ENCODE assay signal across 18 cellular contexts in the genomic region with DNA sequence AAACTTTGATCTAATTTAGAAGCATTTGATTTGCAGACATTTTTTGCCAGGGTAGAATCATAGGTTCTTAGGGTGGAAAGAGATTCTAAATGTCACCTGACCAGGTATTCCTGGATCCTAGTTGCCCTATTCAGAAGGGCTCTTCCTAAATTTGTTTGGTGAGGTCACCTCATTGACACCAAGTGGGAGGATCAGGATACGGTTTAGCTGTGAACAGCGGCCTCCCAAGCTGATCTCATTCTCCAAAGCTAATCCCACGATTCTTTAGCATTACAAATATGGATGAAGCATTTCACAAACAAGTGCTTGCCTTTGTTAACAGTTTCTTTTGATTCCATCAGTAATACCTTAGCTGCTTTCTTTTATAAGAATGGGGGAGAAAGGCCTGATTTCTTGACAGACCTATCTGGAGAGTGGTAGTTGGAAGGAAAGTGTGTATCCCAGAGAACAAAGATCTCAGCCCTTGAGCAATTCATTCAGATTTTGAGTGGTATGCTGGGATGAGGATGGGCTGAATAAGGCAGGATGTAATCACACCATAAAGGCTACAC. TPM values are rescaled to one million over a fixed set of nuclear protein-coding genes. Genes with fewer than 3 reads are reported as not detected.
DNase-seq lines count a peak whose midpoint lies in the region; ATAC-seq and TF ChIP-seq lines count a peak whose summit lies in the region.
"Had no signal": no experiment of that assay in that cellular context is flagged by ENCODE, and none has a peak within 500 bp of the region (broad histone marks: within the 10 kb centered on the region; RNA-seq: fewer than 3 reads in every experiment).

No MANE protein-coding gene starts in this region.

- DNase-seq in GM23338 (ENCODE audit: low spot score): peak; percentile 24
- DNase-seq in endodermal cell: no peak
- DNase-seq in neural progenitor cell (ENCODE audit: low spot score): peak; percentile 18
- DNase-seq in stimulated activated CD4-positive, alpha-beta T cell treated with anti-CD3 and anti-CD28 coated beads, Interleukin-15, amount 100 ng/mL, for 24 hours: no peak
- DNase-seq in WERI-Rb-1: no peak
- no peak for DNase-seq in NCI-H1694 (lab: John Stamatoyannopoulos, UW)
- DNase-seq: Calu3, HCEC 1CT, KBM-7, MG63, NCI-H1105 treated with DMSO at 0.1 percent for 48 hours, NCI-H146, NCI-H2029, NCI-H2227 treated with DMSO at 0.1 percent for 48 hours, NCI-H526 treated with DMSO at 0.1 percent for 48 hours, SHP77 had no signal

- no peak overlapping the region for H2AFZ ChIP-seq in GM23338
- no peak overlapping the region for H2AFZ ChIP-seq in neural progenitor cell (replicated peaks)

- H3K79me2 ChIP-seq in GM23338 (replicated peaks; ENCODE audit: insufficient read depth): no peaks in the 10 kb centered on the region
- H3K79me2 ChIP-seq in neural progenitor cell (ENCODE audit: low read depth): no peaks in the 10 kb centered on the region

- H3K27me3 ChIP-seq in GM23338 (ENCODE audit: insufficient read depth) (no peaks in the 10 kb centered on the region), HUES48 (ENCODE audit: control insufficient read depth, insufficient read depth, low read length) (no peaks in the 10 kb centered on the region), endodermal cell (ENCODE audit: control insufficient read depth, insufficient read depth, low read length, poor library complexity, severe bottlenecking) (no peaks in the 10 kb centered on the region), neural progenitor cell (no peaks in the 10 kb centered on the region), WERI-Rb-1 (ENCODE audit: insufficient read depth, low read depth, severe bottlenecking) (no peaks in the 10 kb centered on the region)
- H3K27me3 ChIP-seq: MG63 had no signal

- H3K9me2 ChIP-seq in GM23338 (ENCODE audit: insufficient read depth): no peaks in the 10 kb centered on the region

- TF ChIP-seq CTCF in GM23338 (conservative IDR thresholded peaks at IDR 0.05; ENCODE audit: low read depth in 2 of 2): no peak
- no peak for TF ChIP-seq CTCF in endodermal cell (conservative IDR thresholded peaks at IDR 0.05)
- TF ChIP-seq CTCF in neural progenitor cell (IDR thresholded peaks at IDR 0.05): no peak
- TF ChIP-seq CTCF in WERI-Rb-1 (IDR thresholded peaks at IDR 0.05; ENCODE audit: low read depth, low read length): no peak

- no peak overlapping the region for H3K27ac Mint-ChIP-seq in GM23338
- peak overlapping the region; percentile 7 for H3K27ac Mint-ChIP-seq in endodermal cell
- no peak overlapping the region for H3K27ac Mint-ChIP-seq in neural progenitor cell

- H3K4me3 Mint-ChIP-seq in GM23338 (no peak overlapping the region), endodermal cell (no peak overlapping the region), neural progenitor cell (no peak overlapping the region)

- no peaks in the 10 kb centered on the region for H3F3A ChIP-seq in GM23338 (replicated peaks; ENCODE audit: low read depth)
- peaks cover 4% of the 10 kb centered on the region for H3F3A ChIP-seq in neural progenitor cell (ENCODE audit: low read depth)

- no peaks in the 10 kb centered on the region for H3K9me3 Mint-ChIP-seq in GM23338
- no peaks in the 10 kb centered on the region for H3K9me3 Mint-ChIP-seq in endodermal cell
- no peaks in the 10 kb centered on the region for H3K9me3 Mint-ChIP-seq in neural progenitor cell

- H4K20me1 ChIP-seq in GM23338 (replicated peaks; ENCODE audit: insufficient read depth) (no peaks in the 10 kb centered on the region), neural progenitor cell (ENCODE audit: low read depth) (peaks cover 15% of the 10 kb centered on the region)

- 68 to 76% methylated on average over 2 to 3 of the region's 3 CpGs for WGBS in endodermal cell (ENCODE audit: insufficient coverage in 1 of 2, insufficient read length in 1 of 2), 2 experiments

- H3K9ac ChIP-seq in HUES48 (ENCODE audit: low read depth, low read length) (no peak overlapping the region), endodermal cell (ENCODE audit: extremely low read depth, low read length, poor library complexity, severe bottlenecking) (no peak overlapping the region), neural progenitor cell (no peak overlapping the region)

- ATAC-seq in GM23338: peak; percentile 59

- H3K9me3 ChIP-seq in HUES48 (ENCODE audit: control insufficient read depth, insufficient read depth, low read length) (no peaks in the 10 kb centered on the region), endodermal cell (ENCODE audit: control insufficient read depth, low read length) (no peaks in the 10 kb centered on the region), neural progenitor cell (ENCODE audit: low read depth) (no peaks in the 10 kb centered on the region), WERI-Rb-1 (ENCODE audit: severe bottlenecking) (no peaks in the 10 kb centered on the region)
- H3K9me3 ChIP-seq: MG63 had no signal

- H3K27ac ChIP-seq in GM23338 (ENCODE audit: low read depth) (no peak overlapping the region), HUES48 (ENCODE audit: low read depth, low read length) (peak overlapping the region; percentile 82), endodermal cell (ENCODE audit: low read depth, low read length) (no peak overlapping the region), neural progenitor cell (no peak overlapping the region), WERI-Rb-1 (no peak overlapping the region)
- H3K27ac ChIP-seq: RWPE1 had no signal

- no peaks in the 10 kb centered on the region; the same call in 1 of the 3 replicates for H3K36me3 Mint-ChIP-seq in GM23338 (ENCODE audit: low read depth)
- H3K36me3 Mint-ChIP-seq in endodermal cell (ENCODE audit: low read depth): no peaks in the 10 kb centered on the region
- H3K36me3 Mint-ChIP-seq in neural progenitor cell: peaks cover 4% of the 10 kb centered on the region

- H3K36me3 ChIP-seq in GM23338 (ENCODE audit: insufficient read depth) (no peaks in the 10 kb centered on the region), HUES48 (ENCODE audit: control insufficient read depth, insufficient read depth, low read length) (no peaks in the 10 kb centered on the region), endodermal cell (ENCODE audit: control insufficient read depth, insufficient read depth, low read length) (no peaks in the 10 kb centered on the region), neural progenitor cell (no peaks in the 10 kb centered on the region), WERI-Rb-1 (no peaks in the 10 kb centered on the region)
- H3K36me3 ChIP-seq: MG63 had no signal

- H3K27me3 Mint-ChIP-seq in GM23338 (ENCODE audit: insufficient read depth, low read depth, poor library complexity) (peaks cover 6% of the 10 kb centered on the region), endodermal cell (ENCODE audit: insufficient read depth) (no peaks in the 10 kb centered on the region), neural progenitor cell (ENCODE audit: insufficient read depth, low read depth) (peaks cover 2% of the 10 kb centered on the region)

- H3K4me1 ChIP-seq in GM23338 (ENCODE audit: insufficient read depth): peaks cover 22% of the 10 kb centered on the region
- H3K4me1 ChIP-seq in HUES48 (ENCODE audit: control insufficient read depth, insufficient read depth, low read length): peaks cover 34% of the 10 kb centered on the region
- peaks cover 3% of the 10 kb centered on the region for H3K4me1 ChIP-seq in endodermal cell (ENCODE audit: control insufficient read depth, insufficient read depth, low read length)
- peaks cover 14% of the 10 kb centered on the region for H3K4me1 ChIP-seq in neural progenitor cell

- no peak overlapping the region for H3K4me2 ChIP-seq in GM23338
- peak overlapping the region; percentile 24 for H3K4me2 ChIP-seq in neural progenitor cell

- H3K4me1 Mint-ChIP-seq in GM23338 (peaks cover 37% of the 10 kb centered on the region), endodermal cell (peaks cover 12% of the 10 kb centered on the region), neural progenitor cell (peaks cover 26% of the 10 kb centered on the region)

- H3K4me3 ChIP-seq in GM23338: no peak overlapping the region
- H3K4me3 ChIP-seq in HUES48 (ENCODE audit: low read depth, low read length): no peak overlapping the region
- H3K4me3 ChIP-seq in endodermal cell (ENCODE audit: low read length): no peak overlapping the region
- no peak overlapping the region for H3K4me3 ChIP-seq in neural progenitor cell
- H3K4me3 ChIP-seq in WERI-Rb-1 (ENCODE audit: low read depth, low read length): no peak overlapping the region
- H3K4me3 ChIP-seq: MG63 had no signal

TF ChIP-seq in GM23338, 12 proteins besides CTCF, POLR2A, EP300 and RAD21 (continues in another document):
- no peak for TF ChIP-seq JUNB (IDR thresholded peaks at IDR 0.05; ENCODE audit: unreplicated experiment)

RNA-seq across cellular contexts. Expression of a gene that starts 16.7 kb away (rescaled TPM):
- total RNA-seq in GM23338 (2014; rRNA removed; shearing (Covaris generic)): 15.4 and 20.5 TPM in 2 replicates
- polyA plus RNA-seq in GM23338 (2016; fragmentation: Nextera tagmentation; extraction: Ambion mirVana): 7.1 and 8.9 TPM in 2 replicates
- 1 to 10 TPM; 6.8 to 7.3 TPM for total RNA-seq in endodermal cell
- polyA plus RNA-seq in endodermal cell (2013, experiment 1 of 2): 25.3 TPM
- 24.4 TPM for polyA plus RNA-seq in endodermal cell (2013, experiment 2 of 2)
- total RNA-seq in neural progenitor cell (ENCODE audit: low replicate concordance): 14.7 and 17.1 TPM in 2 replicates

Comparison
In these comparisons a context has a peak if more than half of its experiments do, and no peak if none do; other contexts are left out.
1. DNase-seq: peak in GM23338 (single experiment) and neural progenitor cell (single experiment); none in endodermal cell (single experiment), stimulated activated CD4-positive, alpha-beta T cell treated with anti-CD3 and anti-CD28 coated beads, Interleukin-15, amount 100 ng/mL, for 24 hours (single experiment), WERI-Rb-1 (single experiment) and NCI-H1694 (single experiment).